In the genomic region with DNA sequence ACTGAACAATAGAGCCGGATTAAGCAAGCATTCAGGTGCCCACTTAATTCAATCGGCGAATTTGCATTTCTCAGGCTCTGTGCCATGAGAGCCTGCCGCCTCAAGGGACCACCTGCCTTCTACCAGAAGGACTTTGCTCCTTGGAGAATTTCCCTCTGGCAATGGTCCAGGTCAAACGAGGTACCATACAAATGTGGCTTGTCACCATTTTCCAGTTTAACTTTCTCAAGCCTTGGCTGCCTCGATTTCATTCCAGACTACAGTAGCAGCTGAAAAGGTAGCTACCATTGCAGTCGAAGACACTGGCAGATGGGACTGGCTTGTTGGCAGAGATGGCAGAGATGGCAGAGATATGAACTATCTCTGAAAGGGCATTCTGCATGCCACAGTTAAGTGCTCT, we compare ENCODE assay signal across 22 cellular contexts.
DNase-seq lines count a peak whose midpoint lies in the region; ATAC-seq lines count a peak whose summit lies in the region.
"Had no signal": no experiment of that assay in that cellular context is flagged by ENCODE, and none has a peak within 500 bp of the region (broad histone marks: within the 10 kb centered on the region; RNA-seq: fewer than 3 reads in every experiment).

No MANE protein-coding gene starts in this region.

- no peaks in the 10 kb centered on the region for H3K9me3 ChIP-seq in Karpas-422 (ENCODE audit: low read length)
- H3K9me3 ChIP-seq: SK-N-SH had no signal

- H3K27ac ChIP-seq in Karpas-422 (ENCODE audit: low read length) = no peak overlapping the region
- H3K27ac ChIP-seq: foreskin keratinocyte had no signal

- H3K4me3 ChIP-seq in Karpas-422 (ENCODE audit: low read length) = no peak overlapping the region
- H3K4me3 ChIP-seq: smooth muscle cell had no signal

- H4K20me1 ChIP-seq in Karpas-422 (ENCODE audit: insufficient read depth, low read depth, low read length) = no peaks in the 10 kb centered on the region

- H3K9me2 ChIP-seq in Karpas-422 (replicated peaks; ENCODE audit: insufficient read depth, low read length) = no peaks in the 10 kb centered on the region
- H3K9me2 ChIP-seq: SK-N-SH had no signal

- H3K9ac ChIP-seq in Karpas-422 (ENCODE audit: low read length) = no peak overlapping the region
- H3K9ac ChIP-seq: SK-N-SH had no signal

- no peak for ATAC-seq in GM21515 (IDR thresholded peaks at IDR 0.05; ENCODE audit: unreplicated experiment)
- ATAC-seq: activated T-cell treated with anti-CD3 and anti-CD28 coated beads, Interleukin-2, amount 50 U/mL, for 4 hours; esophagus mucosa; HepG2; left cardiac atrium; naive thymus-derived CD4-positive, alpha-beta T cell; stimulated activated memory B cell treated with anti-CD40 and anti-IgM and Interleukin-4, amounts not matched to agents 10 μg/mL and 1 μg/mL and 100 μg/mL, for 72 hours; T-helper 17 cell had no signal

- no peaks in the 10 kb centered on the region for H3K79me2 ChIP-seq in Karpas-422 (ENCODE audit: low read length)

- H3K36me3 ChIP-seq in Karpas-422 (ENCODE audit: insufficient read depth, low read length) = no peaks in the 10 kb centered on the region

- no peaks in the 10 kb centered on the region for H3K4me1 ChIP-seq in Karpas-422 (ENCODE audit: low read length)
- H3K4me1 ChIP-seq: foreskin keratinocyte had no signal

- no peak overlapping the region for H2AFZ ChIP-seq in Karpas-422 (ENCODE audit: low read length)

- H3K4me2 ChIP-seq in Karpas-422 (ENCODE audit: low read depth, low read length, poor library complexity, severe bottlenecking) = no peak overlapping the region
- H3K4me2 ChIP-seq: SK-N-SH, smooth muscle cell had no signal

- no peaks in the 10 kb centered on the region for H3K27me3 ChIP-seq in Karpas-422 (ENCODE audit: low read length)
- H3K27me3 ChIP-seq: foreskin keratinocyte had no signal

- peak in 2 of 3 experiments; percentile 21 to 31 for DNase-seq in NCI-H1417 (lab: John Stamatoyannopoulos, UW)
- DNase-seq in NCI-H1417 treated with DMSO at 0.1 percent for 48 hours (lab: John Stamatoyannopoulos, UW) = no peak
- peak; percentile 95 for DNase-seq in NCI-H1436 (lab: John Stamatoyannopoulos, UW)
- peak; percentile 75 for DNase-seq in NCI-H69 (lab: John Stamatoyannopoulos, UW)
- DNase-seq in mucosa of gallbladder (ENCODE audit: low spot score) = peak; percentile 28
- no peak for DNase-seq in stimulated activated naive CD4-positive, alpha-beta T cell (lab: John Stamatoyannopoulos, UW)
- DNase-seq in Karpas-422 = no peak
- DNase-seq: activated T-cell treated with anti-CD3 and anti-CD28 coated beads, Interleukin-2, amount 50 U/mL, for 4 hours; effector CD8-positive, alpha-beta T cell; foreskin keratinocyte; left cardiac atrium; naive thymus-derived CD4-positive, alpha-beta T cell; NCI-H510A; occipital lobe; SK-N-SH; stimulated activated CD4-positive, alpha-beta T cell treated with anti-CD3 and anti-CD28 coated beads, Interleukin-4, amount 100 ng/mL, for 1 hour; T-helper 17 cell had no signal

Comparison
In these comparisons a context has a peak if more than half of its experiments do, and no peak if none do; other contexts are left out.
1. DNase-seq: peak in NCI-H1417 (2 of 3), NCI-H1436 (single experiment), NCI-H69 (single experiment) and mucosa of gallbladder (single experiment); none in NCI-H1417 treated with DMSO at 0.1 percent for 48 hours (single experiment), stimulated activated naive CD4-positive, alpha-beta T cell (0 of 6) and Karpas-422 (single experiment).